27 cellular contexts compared by ENCODE assay signal in genomic region chr6:31170600-31170881, GRCh38. TPM values are rescaled to one million over a fixed set of nuclear protein-coding genes. Genes with fewer than 3 reads are reported as not detected.
DNase-seq lines count a peak whose midpoint lies in the region; ATAC-seq, FAIRE-seq and TF ChIP-seq lines count a peak whose summit lies in the region.
"Had no signal": no experiment of that assay in that cellular context is flagged by ENCODE, and none has a peak within 500 bp of the region (broad histone marks: within the 10 kb centered on the region; RNA-seq: fewer than 3 reads in every experiment).

Gene POU5F1, minus strand, starts transcription at chr6:31170682. Its CDS starts 62 bp downstream, at chr6:31170620.

- H3K4me3 Mint-ChIP-seq in T-cell = no peak within 1 kb of the TSS
- H3K4me3 Mint-ChIP-seq: activated naive CD8-positive, alpha-beta T cell treated with anti-CD3 and anti-CD28 coated beads, Interleukin-2, amount 10 ng/mL, durations not matched to agents 7 days and 5 days; CD4-positive, alpha-beta memory T cell; central memory CD8-positive, alpha-beta T cell; nephron had no signal

- H3K14ac ChIP-seq in H1 (ENCODE audit: insufficient read length) = peak within 1 kb of the TSS; percentile 90

- H3K9me3 ChIP-seq in HUES48 (ENCODE audit: control insufficient read depth, insufficient read depth, low read length) (no peaks in the 10 kb centered on the region), H1 (ENCODE audit: insufficient read depth in 2 of 2, low read depth in 1 of 2, low read length in 1 of 2) (no peaks in the 10 kb centered on the region), kidney (ENCODE audit: control insufficient read depth in 1 of 2, low read length in 2 of 2) (no peaks in the 10 kb centered on the region), transverse colon (no peaks in the 10 kb centered on the region), vagina (no peaks in the 10 kb centered on the region)
- H3K9me3 ChIP-seq: left lung, SK-N-SH had no signal

- H3K56ac ChIP-seq in H1 (replicated peaks; ENCODE audit: insufficient read length, low read depth, low read length) = peak within 1 kb of the TSS; percentile 90

- H2AK5ac ChIP-seq in H1 (ENCODE audit: low read depth, low read length) = peak within 1 kb of the TSS; percentile 98

- H2BK5ac ChIP-seq in H1 (ENCODE audit: low read depth, low read length) = peak within 1 kb of the TSS; percentile 100

- no peaks in the 10 kb centered on the region for H3K36me3 Mint-ChIP-seq in T-cell
- H3K36me3 Mint-ChIP-seq: activated naive CD8-positive, alpha-beta T cell treated with anti-CD3 and anti-CD28 coated beads, Interleukin-2, amount 10 ng/mL, durations not matched to agents 7 days and 5 days; CD4-positive, alpha-beta memory T cell had no signal

- H4K5ac ChIP-seq in H1 (ENCODE audit: insufficient read length, low read depth, low read length) = peak within 1 kb of the TSS; percentile 87

- no peak within 1 kb of the TSS for H3K23ac ChIP-seq in H1 (ENCODE audit: insufficient read length)

- peak within 1 kb of the TSS; percentile 100 for H4K91ac ChIP-seq in H1 (replicated peaks; ENCODE audit: insufficient read length, low read length)

- TF ChIP-seq CTCF in H1 (IDR thresholded peaks at IDR 0.05; ENCODE audit: control extremely low read depth in 1 of 3, insufficient read depth in 1 of 3, low read depth in 1 of 3, low read length in 3 of 3) = no peak
- no peak for TF ChIP-seq CTCF in kidney (IDR thresholded peaks at IDR 0.05; ENCODE audit: borderline replicate concordance, extremely low read depth, insufficient read depth)
- no peak for TF ChIP-seq CTCF in transverse colon (IDR thresholded peaks at IDR 0.05)
- TF ChIP-seq CTCF in vagina (IDR thresholded peaks at IDR 0.05) = no peak

- H3K4me2 ChIP-seq in H1 (ENCODE audit: insufficient read depth in 1 of 2, low read depth in 2 of 2, low read length in 2 of 2) = peak within 1 kb of the TSS; percentile 83 to 89
- H3K4me2 ChIP-seq: SK-N-SH had no signal

- no peak within 1 kb of the TSS for H3K27ac Mint-ChIP-seq in T-cell
- H3K27ac Mint-ChIP-seq: activated naive CD8-positive, alpha-beta T cell treated with anti-CD3 and anti-CD28 coated beads, Interleukin-2, amount 10 ng/mL, durations not matched to agents 7 days and 5 days; activated T-helper 2 cell treated with anti-CD3 and anti-CD28 coated beads, Interferon-gamma antibody, Interleukin-2, Interleukin-4, amounts not matched to agents 10 μg/mL and 5 μg/mL and 100 μg/mL, durations not matched to agents 14 hours and 24 hours and 36 hours; nephron had no signal

- TF ChIP-seq POLR2A in H1 (IDR thresholded peaks at IDR 0.05; ENCODE audit: control extremely low read depth in 1 of 2, low read depth in 2 of 2, low read length in 2 of 2) (peak in 1 of 2 experiments; percentile 31; a peak in 1 of 3 replicates), transverse colon (IDR thresholded peaks at IDR 0.05) (no peak), vagina (IDR thresholded peaks at IDR 0.05) (no peak)

- FAIRE-seq in H1 (lab: Jason Lieb, UNC) = no peak
- FAIRE-seq in kidney (lab: Jason Lieb, UNC) = no peak
- FAIRE-seq: GM18507 had no signal

- H3K4me1 ChIP-seq in HUES48 (ENCODE audit: control insufficient read depth, insufficient read depth, low read length) = peaks cover 33% of the 10 kb centered on the region
- peaks cover 22 to 37% (median 32%) of the 10 kb centered on the region in 4 experiments for H3K4me1 ChIP-seq in H1 (replicated peaks in 1 of 4; ENCODE audit: control insufficient read depth in 3 of 4, insufficient read depth in 4 of 4, low read length in 3 of 4)
- peaks cover 5 to 12% of the 10 kb centered on the region in 2 donors for H3K4me1 ChIP-seq in kidney (ENCODE audit: control insufficient read depth in 1 of 2, insufficient read depth in 1 of 2, low read depth in 1 of 2, low read length in 2 of 2)
- no peaks in the 10 kb centered on the region for H3K4me1 ChIP-seq in transverse colon
- no peaks in the 10 kb centered on the region for H3K4me1 ChIP-seq in vagina
- H3K4me1 ChIP-seq: left lung, parathyroid adenoma had no signal

- H2AFZ ChIP-seq in H1 (ENCODE audit: low read length) = no peak within 1 kb of the TSS
- H2AFZ ChIP-seq: parathyroid adenoma had no signal

- peak within 1 kb of the TSS; percentile 97 for H3K4ac ChIP-seq in H1 (replicated peaks; ENCODE audit: insufficient read length, low read depth, low read length)

- peaks cover 13% of the 10 kb centered on the region for H3K23me2 ChIP-seq in H1 (ENCODE audit: low read depth, low read length)

- H3K27ac ChIP-seq in HUES48 (ENCODE audit: low read depth, low read length) (peak within 1 kb of the TSS; percentile 100), H1 (ENCODE audit: low read depth, low read length) (peak within 1 kb of the TSS; percentile 80), kidney (ENCODE audit: low read depth in 2 of 2, low read length in 2 of 2) (peak within 1 kb of the TSS; percentile 36 to 45), transverse colon (no peak within 1 kb of the TSS), vagina (no peak within 1 kb of the TSS)
- H3K27ac ChIP-seq: dorsolateral prefrontal cortex, left lung, parathyroid adenoma had no signal

- intact Hi-C loops in kidney (cut with DNase I) (no loop called here), transverse colon (cut with DNase I; ENCODE audit: low total_unique reads) (no loop called here), vagina (cut with DNase I) (no loop called here)

- no peaks in the 10 kb centered on the region for H3K9me3 Mint-ChIP-seq in T-cell
- H3K9me3 Mint-ChIP-seq: activated naive CD8-positive, alpha-beta T cell treated with anti-CD3 and anti-CD28 coated beads, Interleukin-2, amount 10 ng/mL, durations not matched to agents 7 days and 5 days; activated T-helper 2 cell treated with anti-CD3 and anti-CD28 coated beads, Interferon-gamma antibody, Interleukin-2, Interleukin-4, amounts not matched to agents 10 μg/mL and 5 μg/mL and 100 μg/mL, durations not matched to agents 14 hours and 24 hours and 36 hours; central memory CD8-positive, alpha-beta T cell; nephron had no signal

- peak within 1 kb of the TSS; percentile 81 for H4K8ac ChIP-seq in H1 (ENCODE audit: extremely low read depth, insufficient read depth, low read length)

- H3K4me3 ChIP-seq in HUES48 (ENCODE audit: low read depth, low read length) (peak within 1 kb of the TSS; percentile 88), H1 (ENCODE audit: extremely low read depth in 1 of 4, insufficient read depth in 2 of 4, low read depth in 3 of 4, low read length in 4 of 4) (peak within 1 kb of the TSS; percentile 70 to 92 (median 80)), kidney (ENCODE audit: low read length in 2 of 2) (no peak within 1 kb of the TSS), transverse colon (no peak within 1 kb of the TSS), vagina (no peak within 1 kb of the TSS)
- H3K4me3 ChIP-seq: dorsolateral prefrontal cortex, left lung had no signal

- H3K36me3 ChIP-seq in HUES48 (ENCODE audit: control insufficient read depth, insufficient read depth, low read length) (peaks cover 17% of the 10 kb centered on the region), H1 (ENCODE audit: control insufficient read depth in 2 of 4, insufficient read depth in 4 of 4, low read length in 3 of 4) (peaks cover 1 to 7% (median 4%) of the 10 kb centered on the region in 4 experiments; a peak in 7 of 8 replicates), kidney (ENCODE audit: control insufficient read depth in 1 of 2, insufficient read depth in 2 of 2, low read length in 2 of 2) (no peaks in the 10 kb centered on the region), transverse colon (no peaks in the 10 kb centered on the region), vagina (no peaks in the 10 kb centered on the region)
- H3K36me3 ChIP-seq: left lung had no signal

- POLR2A ChIA-PET in H1 (lab: Charles Lee; ENCODE audit: partially characterized antibody) = interaction anchor here (61.6 to 68.5 kb wide), 2 partner anchors 2 to 23 kb away, joined by 2251 read pairs; partner anchors contain the start of genes CCHCR1, CDSN, POU5F1 and PSORS1C1
- POLR2A ChIA-PET in T-cell (lab: Charles Lee) = no interaction called here

- H2BK15ac ChIP-seq in H1 (ENCODE audit: low read length) = no peak within 1 kb of the TSS; the same call in 1 of the 2 replicates

- H3K27me3 Mint-ChIP-seq in T-cell = no peaks in the 10 kb centered on the region
- H3K27me3 Mint-ChIP-seq: activated naive CD8-positive, alpha-beta T cell treated with anti-CD3 and anti-CD28 coated beads, Interleukin-2, amount 10 ng/mL, durations not matched to agents 7 days and 5 days; CD4-positive, alpha-beta memory T cell; central memory CD8-positive, alpha-beta T cell had no signal

- H4K20me1 ChIP-seq in H1 (replicated peaks in 1 of 2; ENCODE audit: control insufficient read depth in 1 of 2, insufficient read depth in 2 of 2, low read length in 2 of 2) = peaks cover 7 to 16% of the 10 kb centered on the region in 2 experiments

- peak within 1 kb of the TSS; percentile 77 for H3K9ac ChIP-seq in HUES48 (ENCODE audit: low read depth, low read length)
- H3K9ac ChIP-seq in H1 (replicated peaks in 1 of 4; ENCODE audit: extremely low read depth in 1 of 4, low read depth in 3 of 4, low read length in 3 of 4) = peak within 1 kb of the TSS; percentile 72 to 80 (median 78)
- H3K9ac ChIP-seq in kidney (ENCODE audit: low read length in 2 of 2) = no peak within 1 kb of the TSS
- H3K9ac ChIP-seq: parathyroid adenoma, SK-N-SH had no signal

- DNase-seq in H1 (ENCODE audit: low read depth in 1 of 2, low spot score in 2 of 2) (peak in 1 of 2 experiments; percentile 75), kidney (no peak), transverse colon (no peak), vagina (ENCODE audit: extremely low spot score in 2 of 2) (no peak), dedifferentiated amniotic fluid mesenchymal stem cell (ENCODE audit: extremely low spot score) (no peak), T-cell (no peak)
- DNase-seq: activated naive CD8-positive, alpha-beta T cell treated with anti-CD3 and anti-CD28 coated beads, Interleukin-2, amount 10 ng/mL, durations not matched to agents 7 days and 5 days; CD4-positive, alpha-beta memory T cell; GDM1; left lung; NCI-H1048; NCI-H187; NCI-H524 treated with DMSO at 0.1 percent for 48 hours; SK-N-SH; stimulated activated naive CD8-positive, alpha-beta T cell treated with anti-CD3 and anti-CD28 coated beads, Interleukin-15, Interleukin-2, amounts not matched to agents 100 U/mL and 50 U/mL, for 24 hours; T-helper 2 cell; WERI-Rb-1 had no signal

- TF ChIP-seq EP300 in H1 (IDR thresholded peaks at IDR 0.05; ENCODE audit: borderline replicate concordance in 1 of 2, low read depth in 2 of 2, low read length in 2 of 2) (no peak), transverse colon (IDR thresholded peaks at IDR 0.05; ENCODE audit: low read depth) (no peak)

- H2BK20ac ChIP-seq in H1 (ENCODE audit: low read length) = peak within 1 kb of the TSS; percentile 100

- H3K4me1 Mint-ChIP-seq in T-cell = no peaks in the 10 kb centered on the region
- H3K4me1 Mint-ChIP-seq: activated naive CD8-positive, alpha-beta T cell treated with anti-CD3 and anti-CD28 coated beads, Interleukin-2, amount 10 ng/mL, durations not matched to agents 7 days and 5 days; central memory CD8-positive, alpha-beta T cell; nephron had no signal

- H3K79me2 ChIP-seq in H1 (ENCODE audit: control insufficient read depth in 1 of 2, insufficient read depth in 2 of 2, low read length in 2 of 2) = peaks cover 23 to 75% of the 10 kb centered on the region in 2 experiments
- H3K79me2 ChIP-seq: parathyroid adenoma had no signal

- 7% methylated on average over 4 of the region's 9 CpGs; no CpG with 5 or more reads in 1 of the 2 experiments for WGBS in H1 (ENCODE audit: extremely low coverage in 1 of 2, insufficient coverage in 1 of 2, insufficient read length in 1 of 2, insufficient replicate concordance in 2 of 2, low coverage in 1 of 2, low lambda C conversion rate in 2 of 2, missing lambda C conversion rate in 1 of 2), 2 experiments
- WGBS in transverse colon (ENCODE audit: low coverage in 1 of 2), 2 donors = 80 to 83% methylated on average over 3 to 9 of the region's 9 CpGs

- CTCF ChIA-PET in H1 (lab: Charles Lee; ENCODE audit: partially characterized antibody) = interaction anchor here (0.7 to 5.9 kb wide), 8 partner anchors 8 to 91 kb away, joined by 3 to 36 read pairs (median 4); partner anchors contain the start of genes CCHCR1 and TCF19
- CTCF ChIA-PET in T-cell (lab: Charles Lee) = no interaction called here

- ATAC-seq in T-cell (replicated peaks in 1 of 4) = no peak
- ATAC-seq: left lung; sciatic nerve; stimulated activated naive CD8-positive, alpha-beta T cell treated with anti-CD3 and anti-CD28 coated beads, Interleukin-15, Interleukin-2, amounts not matched to agents 100 U/mL and 50 U/mL, for 24 hours had no signal

- peak within 1 kb of the TSS; percentile 100 for H2BK12ac ChIP-seq in H1 (ENCODE audit: low read depth, low read length)

- H3K79me1 ChIP-seq in H1 (ENCODE audit: low read depth, low read length) = peaks cover 8% of the 10 kb centered on the region

- in situ Hi-C loops in transverse colon (cut with MboI; ENCODE audit: low pct_ligation_motif_present in 1 of 4, low pct_unique_long_range_greater_than_20kb in 1 of 4, low sequenced_read_pairs in 3 of 4) = no loop called here

- peak within 1 kb of the TSS; percentile 100 for H2BK120ac ChIP-seq in H1 (replicated peaks; ENCODE audit: low read depth, low read length)

- TF ChIP-seq RAD21 in H1 (IDR thresholded peaks at IDR 0.05 in 1 of 2, conservative IDR thresholded peaks at IDR 0.05 in 1 of 2; ENCODE audit: low read depth in 2 of 2, low read length in 2 of 2) = no peak

- H3K27me3 ChIP-seq in HUES48 (ENCODE audit: control insufficient read depth, insufficient read depth, low read length) = no peaks in the 10 kb centered on the region
- H3K27me3 ChIP-seq in H1 (replicated peaks in 1 of 4; ENCODE audit: control insufficient read depth in 3 of 4, extremely low read depth in 1 of 4, insufficient read depth in 3 of 4, low read length in 3 of 4) = no peaks in the 10 kb centered on the region
- H3K27me3 ChIP-seq in transverse colon = no peaks in the 10 kb centered on the region
- H3K27me3 ChIP-seq in vagina = no peaks in the 10 kb centered on the region
- H3K27me3 ChIP-seq: dorsolateral prefrontal cortex, left lung had no signal

- peak within 1 kb of the TSS; percentile 100 for H3K18ac ChIP-seq in H1 (ENCODE audit: extremely low read depth, low read length)

RNA-seq across cellular contexts. Expression of gene POU5F1, which starts in this region (rescaled TPM):
- total RNA-seq in H1 (2021; fragmentation: NEBNext Ultra II Directional; extraction: Animal tissue kit (Norgen Biotek cat#: 25700)) = 2,526 and 2,533 TPM in 2 replicates
- polyA plus RNA-seq in H1 (2011; rRNA removed) (2,437 and 2,958 TPM in 2 replicates), kidney (ENCODE audit: insufficient read depth, low read depth, low replicate concordance) (7.9 TPM)
- polyA plus RNA-seq in H1 (2011; cell fraction: cytosol; rRNA removed) = 3,112 TPM
- 1,732 TPM for polyA plus RNA-seq in H1 (2011; cell fraction: nucleus; rRNA removed)
- polyA plus RNA-seq in H1 (2012, experiment 1 of 2) = 1,944 to 3,021 TPM (median 2,827 TPM) in 4 replicates
- 3,585 TPM for polyA plus RNA-seq in H1 (2012, experiment 2 of 2)
- 2,440 TPM for polyA plus RNA-seq in H1 (2013, experiment 1 of 2)
- polyA plus RNA-seq in H1 (2013, experiment 2 of 2) = 2,561 TPM
- 686 and 909 TPM in 2 replicates for polyA minus RNA-seq in H1 (2011; rRNA and poly(A)+ RNA removed)
- 545 TPM for polyA minus RNA-seq in H1 (2011; cell fraction: cytosol; rRNA and poly(A)+ RNA removed)
- polyA minus RNA-seq in H1 (2011; cell fraction: nucleus; rRNA and poly(A)+ RNA removed) = 413 TPM
- total RNA-seq in kidney (19.9 TPM), transverse colon (100 to 1,000 TPM in 1 of 4 donors, 10 to 100 TPM in 3; 11.5 to 434 (median 29.2) TPM), vagina (0.98 TPM), T-cell (1 to 10 TPM in 3 of 5 donors, under 1 TPM in 1, not detected in 1; 0.61 to 3.9 (median 2.9) TPM)
- total RNA-seq: activated T-helper 2 cell treated with anti-CD3 and anti-CD28 coated beads, Interferon-gamma antibody, Interleukin-2, Interleukin-4, amounts not matched to agents 10 μg/mL and 5 μg/mL and 100 μg/mL, durations not matched to agents 14 hours and 24 hours and 36 hours; CD4-positive, alpha-beta memory T cell; H4; mononuclear cell had no signal
- polyA plus RNA-seq: CD4-positive, alpha-beta memory T cell; SK-N-SH had no signal

Comparison
In these comparisons a context has a peak if more than half of its experiments do, and no peak if none do; other contexts are left out.
1. RNA of gene POU5F1 (polyA plus RNA-seq): 1,732 to 3,585 TPM in H1; 7.9 TPM in kidney (single experiment); every median in the first group is over 100 times any median in the second.
2. H3K27ac ChIP-seq: peak in HUES48 (single experiment), H1 (single experiment) and kidney (2 of 2); none in transverse colon (0 of 4) and vagina (single experiment).
3. H3K4me3 ChIP-seq: peak in HUES48 (single experiment) and H1 (4 of 4); none in kidney (0 of 2), transverse colon (0 of 4) and vagina (0 of 2).
4. H3K9ac ChIP-seq: peak in HUES48 (single experiment) and H1 (4 of 4); none in kidney (0 of 2).